ENCODE assay signal across 18 cellular contexts in genomic region chr7:129021656-129022055, GRCh38.
"Had no signal": no experiment of that assay in that cellular context is flagged by ENCODE, and none has a peak within 500 bp of the region (broad histone marks: within the 10 kb centered on the region; RNA-seq: fewer than 3 reads in every experiment).

No MANE protein-coding gene starts in this region.

- H3K4me3 ChIP-seq: adrenal gland, breast epithelium, gastrocnemius medialis, left ventricle myocardium inferior, mucosa of descending colon had no signal

- DNase-seq: activated CD4-positive, alpha-beta T cell treated with anti-CD3 and anti-CD28 coated beads, Interleukin-2, amount 10 ng/mL, durations not matched to agents 7 days and 5 days; activated CD8-positive, alpha-beta memory T cell treated with anti-CD3 and anti-CD28 coated beads, Interleukin-2, amount 50 U/mL, for 4 hours; activated effector memory CD4-positive, alpha-beta T cell treated with anti-CD3 and anti-CD28 coated beads, Interleukin-2, amount 50 U/mL, for 16 hours; activated naive CD4-positive, alpha-beta T cell treated with anti-CD3 and anti-CD28 coated beads, Interleukin-2, amount 50 U/mL, for 16 hours; activated T-cell treated with anti-CD3 and anti-CD28 coated beads, Interleukin-2, amount 50 U/mL, for 48 hours; adrenal gland; effector CD4-positive, alpha-beta T cell; gastrocnemius medialis; head of caudate nucleus; left ventricle myocardium inferior; mucosa of descending colon; natural killer cell; posterior cingulate gyrus; retina; stimulated activated naive CD4-positive, alpha-beta T cell had no signal

- FAIRE-seq: astrocyte had no signal

- H3K36me3 ChIP-seq: adrenal gland, breast epithelium had no signal

- H3K27me3 Mint-ChIP-seq: activated CD4-positive, alpha-beta T cell treated with anti-CD3 and anti-CD28 coated beads, Interleukin-2, amount 10 ng/mL, durations not matched to agents 7 days and 5 days had no signal

- H3K9me3 Mint-ChIP-seq: activated CD4-positive, alpha-beta T cell treated with anti-CD3 and anti-CD28 coated beads, Interleukin-2, amount 10 ng/mL, durations not matched to agents 7 days and 5 days; natural killer cell had no signal

- ATAC-seq: esophagus mucosa, gastrocnemius medialis, mucosa of descending colon, natural killer cell had no signal

- H3K4me3 Mint-ChIP-seq: activated CD4-positive, alpha-beta T cell treated with anti-CD3 and anti-CD28 coated beads, Interleukin-2, amount 10 ng/mL, durations not matched to agents 7 days and 5 days; natural killer cell had no signal

- H3K27me3 ChIP-seq: adrenal gland, breast epithelium, gastrocnemius medialis had no signal

- H3K27ac Mint-ChIP-seq: activated CD4-positive, alpha-beta T cell treated with anti-CD3 and anti-CD28 coated beads, Interleukin-2, amount 10 ng/mL, durations not matched to agents 7 days and 5 days had no signal

- H3K4me1 ChIP-seq: breast epithelium had no signal

- H3K36me3 Mint-ChIP-seq: natural killer cell had no signal

- H3K9me3 ChIP-seq: adrenal gland, breast epithelium, gastrocnemius medialis, left ventricle myocardium inferior, mucosa of descending colon had no signal

- H3K27ac ChIP-seq: adrenal gland, breast epithelium, gastrocnemius medialis, left ventricle myocardium inferior had no signal
